Comparison of ENCODE assay signal across 8 cellular contexts in the genomic region with DNA sequence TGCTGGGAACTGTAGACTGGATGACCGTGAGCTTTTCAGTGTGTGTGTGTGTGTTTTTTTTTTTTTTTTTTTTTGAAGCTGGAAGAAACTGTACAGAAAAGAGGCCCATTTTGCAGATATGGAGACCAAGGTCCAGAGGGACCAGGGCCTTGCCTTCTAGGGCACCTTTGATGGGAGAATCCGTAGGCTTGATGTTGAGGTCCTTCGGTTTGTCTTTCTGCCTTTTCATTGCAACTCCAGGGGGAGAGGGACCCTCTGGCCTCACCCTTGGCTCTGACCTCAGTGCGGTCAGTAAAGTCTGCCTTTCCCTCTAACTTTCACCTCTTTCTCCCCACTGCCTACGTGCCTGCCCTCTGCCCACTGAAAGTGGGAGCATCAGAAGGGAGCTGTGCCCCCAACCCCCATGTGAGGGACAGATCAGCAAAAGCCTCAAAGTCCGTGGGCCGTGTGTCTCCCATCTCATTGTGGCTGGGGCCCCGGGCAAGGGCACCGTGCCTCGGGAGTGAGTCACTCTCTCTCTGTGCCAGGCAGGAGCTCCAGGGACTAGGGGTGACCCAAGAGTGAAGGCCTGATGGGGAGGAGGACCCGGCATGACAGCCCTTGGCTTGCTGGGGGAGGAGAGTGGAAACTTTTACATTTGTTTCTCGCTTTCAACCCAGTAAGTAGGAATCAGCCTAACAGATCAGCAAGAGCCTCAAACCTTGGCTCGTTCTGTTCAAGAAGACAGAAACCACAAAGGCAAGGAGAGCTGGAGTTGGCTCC.
A peak's percentile ranks its signal among the peaks of the same experiment; 100 is the strongest.
DNase-seq lines count a peak whose midpoint lies in the region; ATAC-seq and TF ChIP-seq lines count a peak whose summit lies in the region.

No MANE protein-coding gene starts in this region.

- H2BK5ac ChIP-seq in H9 (ENCODE audit: insufficient read length, low read length), result no peak overlapping the region

- H3K9me3 ChIP-seq in H9 (ENCODE audit: control insufficient read depth, low read depth, low read length), result no peaks in the 10 kb centered on the region

- H2AFZ ChIP-seq in H9 (ENCODE audit: low read length), result no peak overlapping the region

- no peak overlapping the region for H4K8ac ChIP-seq in H9 (replicated peaks; ENCODE audit: insufficient read length, low read depth, low read length)

- H3K4ac ChIP-seq in H9 (ENCODE audit: low read depth, low read length), result no peak overlapping the region

- no peak overlapping the region for H3T11ph ChIP-seq in H9 (ENCODE audit: low read length)

- no peak for TF ChIP-seq CTCF in H9 (conservative IDR thresholded peaks at IDR 0.05)
- TF ChIP-seq CTCF in foreskin keratinocyte (conservative IDR thresholded peaks at IDR 0.05), result no peak

- no peak overlapping the region for H3K14ac ChIP-seq in H9 (ENCODE audit: insufficient read depth, low read length)

- H3K4me1 ChIP-seq in H9 (ENCODE audit: insufficient read depth, low read length) (no peaks in the 10 kb centered on the region), foreskin keratinocyte (peaks cover 22% of the 10 kb centered on the region)

- no peak overlapping the region for H3K18ac ChIP-seq in H9 (ENCODE audit: insufficient read length, low read depth, low read length)

- intact Hi-C loops in activated CD4-positive, alpha-beta T cell treated with anti-CD3 and anti-CD28 coated beads, Interleukin-2, amount 10 ng/mL, durations not matched to agents 24 days and 14 days (cut with micrococcal nuclease), result loop anchor here (1.0 to 2.0 kb wide), 4 partner anchors 27 to 125 kb away; no protein-coding TSS in a partner anchor
- intact Hi-C loops in sciatic nerve (cut with DNase I), result no loop called here
- intact Hi-C loops in left colon (cut with DNase I, micrococcal nuclease), result no loop called here

- no peak overlapping the region for H3K9ac ChIP-seq in H9 (ENCODE audit: extremely low read depth, insufficient read length, low read length)

- no peak overlapping the region for H3K23ac ChIP-seq in H9 (ENCODE audit: insufficient read length, low read depth, low read length)

- H3K79me1 ChIP-seq in H9 (ENCODE audit: insufficient read depth, low read depth, low read length, poor library complexity, severe bottlenecking), result peaks cover 3% of the 10 kb centered on the region

- no peaks in the 10 kb centered on the region for H3K27me3 Mint-ChIP-seq in H9 (ENCODE audit: low read depth)
- no peaks in the 10 kb centered on the region for H3K27me3 Mint-ChIP-seq in activated CD4-positive, alpha-beta T cell treated with anti-CD3 and anti-CD28 coated beads, Interleukin-2, amount 10 ng/mL, durations not matched to agents 24 days and 14 days

- no peak overlapping the region for H3K27ac ChIP-seq in H9 (ENCODE audit: insufficient read length, low read depth, low read length)
- H3K27ac ChIP-seq in foreskin keratinocyte, result peak overlapping the region; percentile 35

- no peaks in the 10 kb centered on the region for H3K9me3 Mint-ChIP-seq in H9
- peaks cover 4% of the 10 kb centered on the region for H3K9me3 Mint-ChIP-seq in activated CD4-positive, alpha-beta T cell treated with anti-CD3 and anti-CD28 coated beads, Interleukin-2, amount 10 ng/mL, durations not matched to agents 24 days and 14 days

- ATAC-seq in foreskin keratinocyte (peak; percentile 78), sciatic nerve (no peak), left colon (no peak)

- H3K79me2 ChIP-seq in H9 (ENCODE audit: insufficient read depth, low read length), result peaks cover 4% of the 10 kb centered on the region; the same call in 1 of the 2 replicates

- no peak overlapping the region for H2BK15ac ChIP-seq in H9 (ENCODE audit: low read depth, low read length)

- H3K36me3 Mint-ChIP-seq in H9 (ENCODE audit: insufficient read depth in 1 of 3, low read depth in 3 of 3), result no peaks in the 10 kb centered on the region
- H3K36me3 Mint-ChIP-seq in activated CD4-positive, alpha-beta T cell treated with anti-CD3 and anti-CD28 coated beads, Interleukin-2, amount 10 ng/mL, durations not matched to agents 24 days and 14 days (ENCODE audit: low read depth), result peaks cover 4% of the 10 kb centered on the region

- peaks cover 39 to 42% of the 10 kb centered on the region in 2 experiments for H3K4me1 Mint-ChIP-seq in H9
- H3K4me1 Mint-ChIP-seq in activated CD4-positive, alpha-beta T cell treated with anti-CD3 and anti-CD28 coated beads, Interleukin-2, amount 10 ng/mL, durations not matched to agents 24 days and 14 days, result peaks cover 16% of the 10 kb centered on the region

- H3K56ac ChIP-seq in H9 (ENCODE audit: insufficient read length, low read depth, low read length), result no peak overlapping the region

- no peaks in the 10 kb centered on the region for H3K23me2 ChIP-seq in H9 (ENCODE audit: insufficient read length, low read depth, low read length, poor library complexity, severe bottlenecking)

- H4K20me1 ChIP-seq in H9 (ENCODE audit: control insufficient read depth, insufficient read depth, insufficient read length), result peaks cover 5% of the 10 kb centered on the region

- peak overlapping the region; percentile 70 to 84 (median 74); a peak in 5 of 7 replicates for H3K27ac Mint-ChIP-seq in H9
- H3K27ac Mint-ChIP-seq in activated CD4-positive, alpha-beta T cell treated with anti-CD3 and anti-CD28 coated beads, Interleukin-2, amount 10 ng/mL, durations not matched to agents 24 days and 14 days, result peak overlapping the region; percentile 90

- no peak overlapping the region for H2BK12ac ChIP-seq in H9 (ENCODE audit: insufficient read length, low read depth, low read length)

- DNase-seq in H9, result no peak
- DNase-seq in activated CD4-positive, alpha-beta T cell treated with anti-CD3 and anti-CD28 coated beads, Interleukin-2, amount 10 ng/mL, durations not matched to agents 24 days and 14 days, result no peak
- no peak for DNase-seq in foreskin keratinocyte
- peak; percentile 70 for DNase-seq in stimulated activated CD4-positive, alpha-beta T cell treated with anti-CD3 and anti-CD28 coated beads, Interleukin-2, amount 100 ng/mL, for 24 hours
- DNase-seq in DMS153 (lab: John Stamatoyannopoulos, UW), result no peak
- DNase-seq in sciatic nerve (ENCODE audit: low spot score), result no peak
- no peak for DNase-seq in NCI-H526 treated with DMSO at 0.1 percent for 48 hours (lab: John Stamatoyannopoulos, UW)
- DNase-seq in left colon, result no peak

- no peak overlapping the region for H3K4me3 Mint-ChIP-seq in H9
- H3K4me3 Mint-ChIP-seq in activated CD4-positive, alpha-beta T cell treated with anti-CD3 and anti-CD28 coated beads, Interleukin-2, amount 10 ng/mL, durations not matched to agents 24 days and 14 days, result peak overlapping the region; percentile 40

- no peak overlapping the region for H4K91ac ChIP-seq in H9 (ENCODE audit: insufficient read length, low read depth, low read length)

- H2BK20ac ChIP-seq in H9 (ENCODE audit: low read depth, low read length, poor library complexity, severe bottlenecking), result no peak overlapping the region

- H2BK120ac ChIP-seq in H9 (ENCODE audit: low read depth, low read length, poor library complexity, severe bottlenecking), result no peak overlapping the region

- H4K5ac ChIP-seq in H9 (ENCODE audit: insufficient read length, low read depth, low read length), result no peak overlapping the region

- H3K27me3 ChIP-seq in H9 (ENCODE audit: insufficient read depth, low read length) (no peaks in the 10 kb centered on the region), foreskin keratinocyte (no peaks in the 10 kb centered on the region)

- no peak overlapping the region for H2AK5ac ChIP-seq in H9 (ENCODE audit: insufficient read length, low read length)

- no CpG with 5 or more reads among the region's 13 CpGs for WGBS in H9 (ENCODE audit: extremely low coverage, insufficient read length, low lambda C conversion rate)

- H3K4me2 ChIP-seq in H9 (ENCODE audit: insufficient read depth, insufficient read length, low read length), result no peak overlapping the region

Comparison
In these comparisons a context has a peak if more than half of its experiments do, and no peak if none do; other contexts are left out.
1. DNase-seq: peak in stimulated activated CD4-positive, alpha-beta T cell treated with anti-CD3 and anti-CD28 coated beads, Interleukin-2, amount 100 ng/mL, for 24 hours (2 of 2); none in H9 (single experiment), activated CD4-positive, alpha-beta T cell treated with anti-CD3 and anti-CD28 coated beads, Interleukin-2, amount 10 ng/mL, durations not matched to agents 24 days and 14 days (single experiment), foreskin keratinocyte (0 of 2), DMS153 (single experiment), sciatic nerve (single experiment), NCI-H526 treated with DMSO at 0.1 percent for 48 hours (single experiment) and left colon (0 of 2).